Comparison of ENCODE assay signal across 18 cellular contexts in genomic region chr6:157552171-157552747, GRCh38.
DNase-seq lines count a peak whose midpoint lies in the region; ATAC-seq and TF ChIP-seq lines count a peak whose summit lies in the region.
"Had no signal": no experiment of that assay in that cellular context is flagged by ENCODE, and none has a peak within 500 bp of the region (broad histone marks: within the 10 kb centered on the region; RNA-seq: fewer than 3 reads in every experiment).

No MANE protein-coding gene starts in this region.

- H3K27me3 ChIP-seq in H7 (ENCODE audit: control insufficient read depth, insufficient read depth, low read length) (no peaks in the 10 kb centered on the region), neural progenitor cell (no peaks in the 10 kb centered on the region)
- H3K27me3 ChIP-seq: tibial artery had no signal

- H3K9me3 Mint-ChIP-seq in neural progenitor cell = peaks cover 2% of the 10 kb centered on the region
- H3K9me3 Mint-ChIP-seq in mesothelial cell of epicardium = no peaks in the 10 kb centered on the region

- TF ChIP-seq CTCF in neural progenitor cell (IDR thresholded peaks at IDR 0.05) = no peak
- TF ChIP-seq CTCF in mesothelial cell of epicardium (IDR thresholded peaks at IDR 0.05; ENCODE audit: unreplicated experiment) = no peak

- H3K4me1 ChIP-seq in neural progenitor cell = peaks cover 63% of the 10 kb centered on the region

- H4K20me1 ChIP-seq in neural progenitor cell (ENCODE audit: low read depth) = no peaks in the 10 kb centered on the region

- H3K36me3 ChIP-seq in H7 (replicated peaks; ENCODE audit: control insufficient read depth, insufficient read depth, low read length) = no peaks in the 10 kb centered on the region
- H3K36me3 ChIP-seq in neural progenitor cell = no peaks in the 10 kb centered on the region
- H3K36me3 ChIP-seq: esophagus squamous epithelium, HAP-1, left ventricle myocardium inferior, tibial artery had no signal

- H3K27me3 Mint-ChIP-seq in neural progenitor cell (ENCODE audit: insufficient read depth, low read depth) (peaks cover 12% of the 10 kb centered on the region), mesothelial cell of epicardium (ENCODE audit: low read depth) (no peaks in the 10 kb centered on the region)
- H3K27me3 Mint-ChIP-seq: brain had no signal

- H3K4me3 ChIP-seq in H7 (ENCODE audit: insufficient read depth, low read depth, low read length) (no peak overlapping the region), neural progenitor cell (peak overlapping the region; percentile 22)
- H3K4me3 ChIP-seq: esophagus squamous epithelium, HAP-1, left ventricle myocardium inferior, tibial artery had no signal

- no peak overlapping the region for H2AFZ ChIP-seq in neural progenitor cell (replicated peaks)

- H3K9me3 ChIP-seq in neural progenitor cell (ENCODE audit: low read depth) = no peaks in the 10 kb centered on the region
- H3K9me3 ChIP-seq: esophagus squamous epithelium, HAP-1, left ventricle myocardium inferior, tibial artery had no signal

- peaks cover 47% of the 10 kb centered on the region for H3F3A ChIP-seq in neural progenitor cell (ENCODE audit: low read depth)

- H3K4me1 Mint-ChIP-seq in neural progenitor cell (peaks cover 54% of the 10 kb centered on the region), mesothelial cell of epicardium (peaks cover 40% of the 10 kb centered on the region)

- peak overlapping the region; percentile 4 for H3K4me3 Mint-ChIP-seq in neural progenitor cell
- no peak overlapping the region for H3K4me3 Mint-ChIP-seq in mesothelial cell of epicardium
- H3K4me3 Mint-ChIP-seq: activated CD4-positive, alpha-beta T cell treated with anti-CD3 and anti-CD28 coated beads for 36 hours; activated naive CD8-positive, alpha-beta T cell treated with anti-CD3 and anti-CD28 coated beads for 36 hours; B cell had no signal

- peak; percentile 72 for ATAC-seq in esophagus mucosa

- H3K27ac Mint-ChIP-seq in neural progenitor cell (peak overlapping the region; percentile 62), mesothelial cell of epicardium (no peak overlapping the region)
- H3K27ac Mint-ChIP-seq: activated CD4-positive, alpha-beta T cell treated with anti-CD3 and anti-CD28 coated beads for 36 hours; activated naive CD8-positive, alpha-beta T cell treated with anti-CD3 and anti-CD28 coated beads for 36 hours had no signal

- peaks cover under 1% of the 10 kb centered on the region for H3K36me3 Mint-ChIP-seq in neural progenitor cell
- H3K36me3 Mint-ChIP-seq in mesothelial cell of epicardium = no peaks in the 10 kb centered on the region

- peak; percentile 89 for DNase-seq in H7
- peak; percentile 95 for DNase-seq in NCI-H345 (lab: John Stamatoyannopoulos, UW)
- peak; percentile 90 for DNase-seq in neural progenitor cell (ENCODE audit: low spot score)
- no peak for DNase-seq in T1000 (lab: John Stamatoyannopoulos, UW)
- no peak for DNase-seq in mesothelial cell of epicardium (ENCODE audit: low spot score in 2 of 2, unreplicated experiment in 2 of 2)
- no peak for DNase-seq in NCI-H524 treated with DMSO at 0.1 percent for 48 hours (lab: John Stamatoyannopoulos, UW)
- DNase-seq: activated naive CD8-positive, alpha-beta T cell treated with anti-CD3 and anti-CD28 coated beads for 36 hours; esophagus squamous epithelium; IMR-90; left ventricle myocardium inferior; NCI-H2171; small intestine had no signal

- H3K79me2 ChIP-seq in neural progenitor cell (ENCODE audit: low read depth) = no peaks in the 10 kb centered on the region

- peak overlapping the region; percentile 70 for H3K4me2 ChIP-seq in neural progenitor cell

- H3K9ac ChIP-seq in neural progenitor cell = no peak overlapping the region

- peak overlapping the region; percentile 87 for H3K27ac ChIP-seq in neural progenitor cell
- H3K27ac ChIP-seq: left ventricle myocardium inferior, tibial artery had no signal

Comparison
In these comparisons a context has a peak if more than half of its experiments do, and no peak if none do; other contexts are left out.
1. DNase-seq: peak in H7 (single experiment), NCI-H345 (single experiment) and neural progenitor cell (single experiment); none in T1000 (single experiment), mesothelial cell of epicardium (0 of 2) and NCI-H524 treated with DMSO at 0.1 percent for 48 hours (single experiment).